In genomic region chr18:26965206-26965605, GRCh38 we compare ENCODE assay signal across 1 cellular context.
A peak's percentile ranks its signal among the peaks of the same experiment; 100 is the strongest.
TF ChIP-seq lines count a peak whose summit lies in the region.

No MANE protein-coding gene starts in this region.

TF ChIP-seq in liver, 16 proteins besides CTCF, POLR2A, EP300 and RAD21 (continued from another document):
- TF ChIP-seq ZBTB33 (IDR thresholded peaks at IDR 0.05) = no peak
- TF ChIP-seq, protein P1, sequence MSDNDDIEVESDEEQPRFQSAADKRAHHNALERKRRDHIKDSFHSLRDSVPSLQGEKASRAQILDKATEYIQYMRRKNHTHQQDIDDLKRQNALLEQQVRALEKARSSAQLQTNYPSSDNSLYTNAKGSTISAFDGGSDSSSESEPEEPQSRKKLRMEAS (IDR thresholded peaks at IDR 0.05) = no peak
- peak; percentile 35 for TF ChIP-seq SP1 (IDR thresholded peaks at IDR 0.05)
- TF ChIP-seq EGR1 (IDR thresholded peaks at IDR 0.05; ENCODE audit: low read depth in 2 of 2) = no peak
- TF ChIP-seq, protein P2, sequence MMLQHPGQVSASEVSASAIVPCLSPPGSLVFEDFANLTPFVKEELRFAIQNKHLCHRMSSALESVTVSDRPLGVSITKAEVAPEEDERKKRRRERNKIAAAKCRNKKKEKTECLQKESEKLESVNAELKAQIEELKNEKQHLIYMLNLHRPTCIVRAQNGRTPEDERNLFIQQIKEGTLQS (IDR thresholded peaks at IDR 0.05) = no peak
- TF ChIP-seq HNF4G (IDR thresholded peaks at IDR 0.05) = no peak
- no peak for TF ChIP-seq JUND (IDR thresholded peaks at IDR 0.05)
- no peak for TF ChIP-seq GABPA (IDR thresholded peaks at IDR 0.05 in 1 of 2, conservative IDR thresholded peaks at IDR 0.05 in 1 of 2)
- no peak for TF ChIP-seq TAF1 (conservative IDR thresholded peaks at IDR 0.05)
